ENCODE assay signal across 9 cellular contexts in genomic region chr4:102343964-102344519, GRCh38.
A peak's percentile ranks its signal among the peaks of the same experiment; 100 is the strongest.
DNase-seq lines count a peak whose midpoint lies in the region; ATAC-seq, FAIRE-seq and TF ChIP-seq lines count a peak whose summit lies in the region.
"Had no signal": no experiment of that assay in that cellular context is flagged by ENCODE, and none has a peak within 500 bp of the region (broad histone marks: within the 10 kb centered on the region; RNA-seq: fewer than 3 reads in every experiment).

No MANE protein-coding gene starts in this region.

- DNase-seq in DMS 273 (lab: John Stamatoyannopoulos, UW; ENCODE audit: unreplicated experiment) (peak; percentile 64), DMS 273 treated with DMSO at 0.1 percent for 48 hours (lab: John Stamatoyannopoulos, UW) (no peak), NCI-H510A (lab: John Stamatoyannopoulos, UW) (peak; percentile 24), astrocyte of the cerebellum (ENCODE audit: low read depth) (no peak), left kidney (ENCODE audit: low read depth, low spot score) (peak; percentile 13), H54 (ENCODE audit: insufficient read length, low spot score) (no peak)
- peak; percentile 81 for DNase-seq in stimulated activated CD8-positive, alpha-beta memory T cell treated with anti-CD3 and anti-CD28 coated beads, Interleukin-4, amount 100 ng/mL, for 48 hours

- peak overlapping the region; percentile 65 for H3K4me3 ChIP-seq in astrocyte of the cerebellum (ENCODE audit: low read depth, low read length)

- TF ChIP-seq POLR2A in H54 (IDR thresholded peaks at IDR 0.05; ENCODE audit: low read depth, low read length): no peak

- peak; percentile 35 for ATAC-seq in HG02870 (IDR thresholded peaks at IDR 0.05; ENCODE audit: unreplicated experiment)

- no peak for TF ChIP-seq CTCF in astrocyte of the cerebellum (IDR thresholded peaks at IDR 0.05; ENCODE audit: low read depth, low read length, missing control alignments)

- no peak for FAIRE-seq in H54 (lab: Jason Lieb, UNC)
- FAIRE-seq: A204.1 had no signal

- in situ Hi-C loops in astrocyte of the cerebellum (cut with HindIII; ENCODE audit: low sequenced_read_pairs): no loop called here

Comparison
In these comparisons a context has a peak if more than half of its experiments do, and no peak if none do; other contexts are left out.
1. DNase-seq: peak in DMS 273 (single experiment), NCI-H510A (single experiment), left kidney (single experiment) and stimulated activated CD8-positive, alpha-beta memory T cell treated with anti-CD3 and anti-CD28 coated beads, Interleukin-4, amount 100 ng/mL, for 48 hours (single experiment); none in DMS 273 treated with DMSO at 0.1 percent for 48 hours (single experiment), astrocyte of the cerebellum (single experiment) and H54 (single experiment).